Comparison of ENCODE assay signal across 30 cellular contexts in genomic region chr13:95950103-95950502, GRCh38.
"Had no signal": no experiment of that assay in that cellular context is flagged by ENCODE, and none has a peak within 500 bp of the region (broad histone marks: within the 10 kb centered on the region; RNA-seq: fewer than 3 reads in every experiment).

No MANE protein-coding gene starts in this region.

- H3K4me1 ChIP-seq: esophagus squamous epithelium, heart right ventricle, psoas muscle, sigmoid colon, spleen, tibial nerve, upper lobe of left lung had no signal

- H3K27ac ChIP-seq: coronary artery, esophagus squamous epithelium, heart right ventricle, psoas muscle, sigmoid colon, spleen, thoracic aorta, tibial nerve, upper lobe of left lung had no signal

- H3K36me3 Mint-ChIP-seq: naive thymus-derived CD4-positive, alpha-beta T cell; stimulated activated memory B cell treated with anti-CD40 and anti-IgM and Interleukin-4, amounts not matched to agents 10 μg/mL and 1 μg/mL and 100 μg/mL, for 72 hours had no signal

- H3K4me3 Mint-ChIP-seq: memory B cell; mesothelial cell of epicardium; naive thymus-derived CD4-positive, alpha-beta T cell; nephron; stimulated activated memory B cell treated with anti-CD40 and anti-IgM and Interleukin-4, amounts not matched to agents 10 μg/mL and 1 μg/mL and 100 μg/mL, for 72 hours had no signal

- ATAC-seq: heart right ventricle; left lobe of liver; naive thymus-derived CD4-positive, alpha-beta T cell; psoas muscle; right cardiac atrium; stimulated activated memory B cell treated with anti-CD40 and anti-IgM and Interleukin-4, amounts not matched to agents 10 μg/mL and 1 μg/mL and 100 μg/mL, for 72 hours; stimulated activated naive CD8-positive, alpha-beta T cell treated with anti-CD3 and anti-CD28 coated beads, Interleukin-15, Interleukin-2, amounts not matched to agents 100 U/mL and 50 U/mL, for 24 hours had no signal

- FAIRE-seq: keratinocyte, urothelium cell line had no signal

- H3K27ac Mint-ChIP-seq: memory B cell; mesothelial cell of epicardium; naive thymus-derived CD4-positive, alpha-beta T cell; nephron; stimulated activated memory B cell treated with anti-CD40 and anti-IgM and Interleukin-4, amounts not matched to agents 10 μg/mL and 1 μg/mL and 100 μg/mL, for 72 hours had no signal

- H3K4me3 ChIP-seq: coronary artery, esophagus squamous epithelium, heart right ventricle, lung, psoas muscle, sigmoid colon, spleen, thoracic aorta, tibial nerve, upper lobe of left lung had no signal

- H3K4me1 Mint-ChIP-seq: naive thymus-derived CD4-positive, alpha-beta T cell; stimulated activated memory B cell treated with anti-CD40 and anti-IgM and Interleukin-4, amounts not matched to agents 10 μg/mL and 1 μg/mL and 100 μg/mL, for 72 hours had no signal

- H3K27me3 ChIP-seq: esophagus squamous epithelium, heart right ventricle, sigmoid colon, spleen, tibial nerve, upper lobe of left lung had no signal

- H3K9me3 ChIP-seq: esophagus squamous epithelium, psoas muscle, sigmoid colon, thoracic aorta, upper lobe of left lung had no signal

- DNase-seq: dermis blood vessel endothelial cell; effector memory CD4-positive, alpha-beta T cell; erythroblast; esophagus squamous epithelium; foreskin melanocyte; glutamatergic neuron; heart right ventricle; hippocampal formation; naive thymus-derived CD4-positive, alpha-beta T cell; nucleus accumbens; posterior cingulate gyrus; psoas muscle; right cardiac atrium; sigmoid colon; spleen; stimulated activated CD4-positive, alpha-beta T cell treated with anti-CD3 and anti-CD28 coated beads, Interleukin-4, amount 100 ng/mL, for 4 hours; stimulated activated naive CD8-positive, alpha-beta T cell treated with anti-CD3 and anti-CD28 coated beads, Interleukin-15, Interleukin-2, amounts not matched to agents 100 U/mL and 50 U/mL, for 24 hours; substantia nigra; upper lobe of left lung had no signal

- H3K27me3 Mint-ChIP-seq: memory B cell; stimulated activated memory B cell treated with anti-CD40 and anti-IgM and Interleukin-4, amounts not matched to agents 10 μg/mL and 1 μg/mL and 100 μg/mL, for 72 hours had no signal
